ENCODE assay signal across 7 cellular contexts in the genomic region with DNA sequence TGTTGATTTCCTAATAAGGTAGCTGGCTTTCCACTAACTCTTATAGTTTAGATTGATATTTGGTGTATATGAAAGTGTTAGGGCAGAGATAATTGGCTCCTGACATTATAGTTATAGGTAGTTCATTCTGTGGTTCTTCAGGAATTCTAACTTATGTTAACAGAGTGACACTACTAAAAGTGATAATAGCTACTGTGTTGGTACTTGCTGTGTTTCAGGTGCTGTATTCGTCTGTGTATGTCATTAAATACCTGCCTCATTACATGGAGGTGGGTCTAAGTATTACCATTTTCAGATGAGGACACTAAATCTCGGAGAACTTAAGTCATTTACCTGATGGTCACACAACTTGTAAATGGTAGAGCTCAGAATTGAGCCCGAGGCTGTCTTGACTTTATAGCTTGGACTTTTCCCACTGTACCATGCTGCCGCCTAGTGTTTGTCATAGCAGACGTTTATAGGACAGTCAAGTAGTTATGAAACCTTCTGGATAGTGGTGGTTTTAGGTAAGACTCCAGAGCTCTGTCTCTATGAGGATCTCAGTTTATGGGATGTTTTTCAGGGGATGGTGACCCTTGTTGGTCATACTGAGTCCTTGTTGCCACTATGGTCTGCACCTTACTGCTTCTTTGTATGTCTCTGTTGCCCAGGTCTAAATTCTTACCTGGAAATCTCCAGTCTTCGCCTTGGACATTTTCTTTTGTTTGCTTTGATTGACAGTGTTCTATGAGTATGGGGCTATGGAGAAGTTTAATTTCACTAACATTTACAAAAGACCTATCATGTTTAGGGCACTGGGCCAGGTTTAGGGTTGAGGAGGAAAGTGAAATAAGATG. TPM values are rescaled to one million over a fixed set of nuclear protein-coding genes. Genes with fewer than 3 reads are reported as not detected.
A peak's percentile ranks its signal among the peaks of the same experiment; 100 is the strongest.
DNase-seq lines count a peak whose midpoint lies in the region; ATAC-seq, FAIRE-seq and TF ChIP-seq lines count a peak whose summit lies in the region.
"Not testable (repeated sequence)": the region's sequence is repeated elsewhere in the genome, so short reads cannot be mapped to it uniquely, and the experiment has no call there.

No MANE protein-coding gene starts in this region.

- peak; percentile 99 for ATAC-seq in IMR-90 (ENCODE audit: low read depth)
- ATAC-seq in heart right ventricle: peak; percentile 78 to 91 (median 87)

- H3K18ac ChIP-seq in IMR-90 (ENCODE audit: low read depth, low read length): not testable (repeated sequence)

- H3K14ac ChIP-seq in IMR-90 (replicated peaks; ENCODE audit: low read depth, low read length): not testable (repeated sequence)

- TF ChIP-seq CTCF in IMR-90 (conservative IDR thresholded peaks at IDR 0.05; ENCODE audit: low read depth, low read length): peak; percentile 62
- TF ChIP-seq CTCF in bronchial epithelial cell (IDR thresholded peaks at IDR 0.05; ENCODE audit: insufficient read depth, low read length, severe bottlenecking): peak; percentile 48
- peak in 8 of 9 donors; percentile 38 to 69 (median 59) for TF ChIP-seq CTCF in heart right ventricle (IDR thresholded peaks at IDR 0.05)

- not testable (repeated sequence) for BruUV-seq in IMR-90 (replicated peaks; lab: Mats Ljungman, UMichigan)

- H3K4ac ChIP-seq in IMR-90 (ENCODE audit: low read depth, low read length): not testable (repeated sequence)

- not testable (repeated sequence) for H4K20me1 ChIP-seq in IMR-90 (ENCODE audit: insufficient read depth, low read length)

- no CpG with 5 or more reads among the region's 6 CpGs for WGBS in IMR-90 (ENCODE audit: extremely low coverage in 2 of 2, insufficient read length in 1 of 2), 2 experiments
- WGBS in heart right ventricle, 2 donors: 38 to 57% methylated on average over 6 of the region's 6 CpGs

- H2BK120ac ChIP-seq in IMR-90 (ENCODE audit: low read depth, low read length): not testable (repeated sequence)

- not testable (repeated sequence) for H3K23ac ChIP-seq in IMR-90 (ENCODE audit: low read depth, low read length)

- H2BK20ac ChIP-seq in IMR-90 (ENCODE audit: low read depth, low read length): not testable (repeated sequence)

- not testable (repeated sequence) for H4K91ac ChIP-seq in IMR-90 (ENCODE audit: insufficient read depth, low read depth, low read length)

- H3K9ac ChIP-seq in IMR-90 (ENCODE audit: low read depth, low read length): not testable (repeated sequence)

- H3K27me3 ChIP-seq in IMR-90 (ENCODE audit: control insufficient read depth, insufficient read depth, low read length); bronchial epithelial cell (ENCODE audit: control insufficient read depth, insufficient read depth, low read length); heart right ventricle: not testable (repeated sequence)

- not testable (repeated sequence) for H2BK5ac ChIP-seq in IMR-90 (ENCODE audit: low read depth, low read length, poor library complexity, severe bottlenecking)

- TF ChIP-seq POLR2A in IMR-90 (IDR thresholded peaks at IDR 0.05; ENCODE audit: low read depth, low read length): not testable (repeated sequence)

- FAIRE-seq in bronchial epithelial cell (lab: Jason Lieb, UNC): not testable (repeated sequence)

- not testable (repeated sequence) for H4K8ac ChIP-seq in IMR-90 (ENCODE audit: low read depth in 2 of 2, low read length in 2 of 2)

- not testable (repeated sequence) for H2AK9ac ChIP-seq in IMR-90 (replicated peaks; ENCODE audit: low read depth, low read length, poor library complexity)

- not testable (repeated sequence) for H2AK5ac ChIP-seq in IMR-90 (ENCODE audit: low read depth, low read length)

- H3K4me1 ChIP-seq in IMR-90 (ENCODE audit: control insufficient read depth, insufficient read depth, low read length); heart right ventricle: not testable (repeated sequence)

- not testable (repeated sequence) for H3K4me3 ChIP-seq in IMR-90 (ENCODE audit: insufficient read depth, low read depth, low read length); bronchial epithelial cell (ENCODE audit: low read depth, low read length); heart right ventricle

- in situ Hi-C loops in IMR-90 (cut with MboI; ENCODE audit: low sequenced_read_pairs): loop anchor here (5.0 kb wide), 1 partner anchor 188 kb away; no protein-coding TSS in a partner anchor
- in situ Hi-C loops in SK-MEL-5 (cut with HindIII; ENCODE audit: low pct_unique_long_range_greater_than_20kb, low sequenced_read_pairs): not testable (repeated sequence)

- POLR2A ChIA-PET in IMR-90 (lab: Charles Lee; ENCODE audit: unreplicated experiment): not testable (repeated sequence)

- H2BK15ac ChIP-seq in IMR-90 (ENCODE audit: low read depth, low read length): not testable (repeated sequence)

- CTCF ChIA-PET in IMR-90 (lab: Yijun Ruan, JAX): interaction anchor here (1.0 to 2.4 kb wide), 4 partner anchors 181 to 232 kb away, joined by 3 to 15 read pairs (median 4); no protein-coding TSS in a partner anchor

- H2AFZ ChIP-seq in IMR-90 (replicated peaks; ENCODE audit: low read length, poor library complexity): not testable (repeated sequence)

- not testable (repeated sequence) for H4K5ac ChIP-seq in IMR-90 (ENCODE audit: low read depth, low read length)

- intact Hi-C loops in IMR-90 (cut with micrococcal nuclease): loop anchor here (1.0 to 10.0 kb wide), 2 partner anchors 187 to 745 kb away; no protein-coding TSS in a partner anchor
- intact Hi-C loops in heart right ventricle (cut with DNase I): loop anchor here in 9 of 10 donors (1.0 to 10.0 kb wide), 6 partner anchors 183 to 305 kb away; a partner anchor contains a TSS

- dilution Hi-C loops in IMR-90 (cut with HindIII; ENCODE audit: low sequenced_read_pairs, unreplicated experiment): not testable (repeated sequence)

- H3K27ac ChIP-seq in IMR-90 (ENCODE audit: insufficient read depth, low read length); heart right ventricle: not testable (repeated sequence)

- H3K56ac ChIP-seq in IMR-90 (ENCODE audit: extremely low read depth, insufficient read depth, low read length): not testable (repeated sequence)

- not testable (repeated sequence) for H3K36me3 ChIP-seq in IMR-90 (ENCODE audit: control insufficient read depth, insufficient read depth, low read length); bronchial epithelial cell (ENCODE audit: control insufficient read depth, insufficient read depth, low read length)
- peaks cover 0 to 86% (median 24%) of the 10 kb centered on the region in 9 donors for H3K36me3 ChIP-seq in heart right ventricle

- peak; percentile 49 for DNase-seq in GM04504 (ENCODE audit: low read depth)
- peak; percentile 72 for DNase-seq in IMR-90
- peak; percentile 33 for DNase-seq in NCI-H2196 treated with DMSO at 0.1 percent for 48 hours (lab: John Stamatoyannopoulos, UW; ENCODE audit: unreplicated experiment)
- peak; percentile 81 for DNase-seq in SK-MEL-5 (ENCODE audit: low read depth, low spot score)
- peak; percentile 67 for DNase-seq in bronchial epithelial cell (ENCODE audit: low read depth)
- DNase-seq in heart right ventricle: peak; percentile 13 to 70
- peak; percentile 49 for DNase-seq in occipital lobe (lab: John Stamatoyannopoulos, UW)

- not testable (repeated sequence) for H3K4me2 ChIP-seq in IMR-90 (ENCODE audit: low read depth, low read length)

- H3K9me3 ChIP-seq in IMR-90 (ENCODE audit: control insufficient read depth, insufficient read depth, low read length); heart right ventricle: not testable (repeated sequence)

- H3K79me1 ChIP-seq in IMR-90 (ENCODE audit: low read depth in 1 of 2, low read length in 2 of 2): not testable (repeated sequence)

- H3K9me1 ChIP-seq in IMR-90 (ENCODE audit: insufficient read depth, low read length): not testable (repeated sequence)

- TF ChIP-seq RAD21 in IMR-90 (IDR thresholded peaks at IDR 0.05; ENCODE audit: low read length): peak; percentile 71

TF ChIP-seq in IMR-90, 13 proteins besides CTCF, POLR2A, EP300 and RAD21:
- peak; percentile 55 for TF ChIP-seq SMC3 (IDR thresholded peaks at IDR 0.05; ENCODE audit: low read depth, low read length)

RNA-seq across cellular contexts. Expression of a gene that starts 9.7 kb away (rescaled TPM):
- 11.7 and 17.7 TPM in 2 replicates for total RNA-seq in IMR-90 (2012; rRNA removed)
- 10.6 and 11.1 TPM in 2 replicates for polyA plus RNA-seq in IMR-90 (2012; rRNA removed)
- polyA plus RNA-seq in IMR-90 (2012; cell fraction: cytosol; rRNA removed): 3.3 and 4.7 TPM in 2 replicates
- 7.1 and 15.5 TPM in 2 replicates for polyA plus RNA-seq in IMR-90 (2012; cell fraction: nucleus; rRNA removed; ENCODE audit: low replicate concordance)
- total RNA-seq in SK-MEL-5 (2014; rRNA removed; shearing (Covaris generic)): 29.6 and 34.1 TPM in 2 replicates
- polyA plus RNA-seq in SK-MEL-5 (2015; cell fraction: cytosol; rRNA removed): 9.7 and 13.9 TPM in 2 replicates
- 15.7 and 30.1 TPM in 2 replicates for polyA plus RNA-seq in SK-MEL-5 (2015; cell fraction: nucleus; rRNA removed)
- total RNA-seq in bronchial epithelial cell: 20.2 and 20.5 TPM in 2 replicates
- 1 to 10 TPM; 1.7 to 7.2 (median 3.2) TPM for total RNA-seq in heart right ventricle
- 10 to 100 TPM in 1 of 2 donors, 1 to 10 TPM in 1; 4.5 to 11.2 TPM for polyA plus RNA-seq in heart right ventricle
- total RNA-seq in occipital lobe: 27.3 TPM
